8 cellular contexts compared by ENCODE assay signal in genomic region chr6:26122793-26123674, GRCh38. TPM values are rescaled to one million over a fixed set of nuclear protein-coding genes. Genes with fewer than 3 reads are reported as not detected.
DNase-seq lines count a peak whose midpoint lies in the region; ATAC-seq and TF ChIP-seq lines count a peak whose summit lies in the region.

No MANE protein-coding gene starts in this region.

- peak overlapping the region; percentile 80 to 84 for H3K4me3 ChIP-seq in testis

- CTCF ChIA-PET in GM10248 (lab: Yijun Ruan, JAX): interaction anchor here (0.7 to 4.3 kb wide), 16 partner anchors 13 to 148 kb away, joined by 3 to 28 read pairs (median 5); a partner anchor contains a TSS

- no peaks in the 10 kb centered on the region for H3K9me3 ChIP-seq in testis

- peaks cover 10% of the 10 kb centered on the region for H3K4me1 ChIP-seq in testis

- ATAC-seq in HG02623 (IDR thresholded peaks at IDR 0.05; ENCODE audit: unreplicated experiment) (peak; percentile 43), omental fat pad (ENCODE audit: low FRiP score) (peak; percentile 62)

- no peaks in the 10 kb centered on the region for H3K36me3 ChIP-seq in testis (ENCODE audit: low read depth, missing control alignments)

- peak overlapping the region; percentile 92 to 95 for H3K27ac ChIP-seq in testis

- peaks cover 6% of the 10 kb centered on the region for H3K9me3 Mint-ChIP-seq in activated naive CD8-positive, alpha-beta T cell treated with anti-CD3 and anti-CD28 coated beads for 36 hours
- peaks cover 30% of the 10 kb centered on the region for H3K9me3 Mint-ChIP-seq in glutamatergic neuron (ENCODE audit: unreplicated experiment)

- intact Hi-C loops in testis (cut with DNase I; ENCODE audit: low total_unique reads): no loop called here

- DNase-seq in GM10248 (ENCODE audit: extremely low spot score) (peak; percentile 83), NCI-H1105 (lab: John Stamatoyannopoulos, UW) (peak; percentile 98), SKM-1 (lab: John Stamatoyannopoulos, UW; ENCODE audit: unreplicated experiment) (peak; percentile 91), glutamatergic neuron (peak; percentile 74), omental fat pad (ENCODE audit: low spot score) (peak; percentile 86), testis (peak; percentile 98)
- DNase-seq in activated naive CD8-positive, alpha-beta T cell treated with anti-CD3 and anti-CD28 coated beads for 36 hours: peak; percentile 89

- POLR2A ChIA-PET in GM10248 (lab: Yijun Ruan, JAX): interaction anchor here (0.5 to 5.2 kb wide), 43 partner anchors 10 to 1770 kb away, joined by 3 to 211 read pairs (median 8); a partner anchor contains a TSS

- 1 to 2% methylated on average over 38 of the region's 38 CpGs for WGBS in testis, 2 donors

- H3K27me3 Mint-ChIP-seq in activated naive CD8-positive, alpha-beta T cell treated with anti-CD3 and anti-CD28 coated beads for 36 hours: peaks cover 23% of the 10 kb centered on the region
- H3K27me3 Mint-ChIP-seq in glutamatergic neuron (ENCODE audit: unreplicated experiment): peaks cover 23% of the 10 kb centered on the region

- H3K4me3 Mint-ChIP-seq in activated naive CD8-positive, alpha-beta T cell treated with anti-CD3 and anti-CD28 coated beads for 36 hours: peak overlapping the region; percentile 99
- H3K4me3 Mint-ChIP-seq in glutamatergic neuron (ENCODE audit: unreplicated experiment): peak overlapping the region; percentile 98

- H3K36me3 Mint-ChIP-seq in activated naive CD8-positive, alpha-beta T cell treated with anti-CD3 and anti-CD28 coated beads for 36 hours: peaks cover 24% of the 10 kb centered on the region
- no peaks in the 10 kb centered on the region for H3K36me3 Mint-ChIP-seq in glutamatergic neuron (ENCODE audit: unreplicated experiment)

- TF ChIP-seq CTCF in GM10248 (IDR thresholded peaks at IDR 0.05; ENCODE audit: control extremely low read depth, extremely low read depth, low read depth, missing control alignments) (no peak), glutamatergic neuron (IDR thresholded peaks at IDR 0.05; ENCODE audit: partially characterized antibody, unreplicated experiment) (peak; percentile 18), omental fat pad (IDR thresholded peaks at IDR 0.05) (no peak), testis (IDR thresholded peaks at IDR 0.05) (peak in 1 of 3 experiments; percentile 13)

- no peak for TF ChIP-seq POLR2A in testis (IDR thresholded peaks at IDR 0.05)

- peaks cover 47% of the 10 kb centered on the region for H3K4me1 Mint-ChIP-seq in activated naive CD8-positive, alpha-beta T cell treated with anti-CD3 and anti-CD28 coated beads for 36 hours
- peaks cover 5% of the 10 kb centered on the region for H3K4me1 Mint-ChIP-seq in glutamatergic neuron (ENCODE audit: low read depth, unreplicated experiment)

- no peaks in the 10 kb centered on the region for H3K27me3 ChIP-seq in testis

- H3K27ac Mint-ChIP-seq in activated naive CD8-positive, alpha-beta T cell treated with anti-CD3 and anti-CD28 coated beads for 36 hours: peak overlapping the region; percentile 100
- H3K27ac Mint-ChIP-seq in glutamatergic neuron (ENCODE audit: unreplicated experiment): peak overlapping the region; percentile 98

RNA-seq across cellular contexts. Expression of gene HFE, which starts 35.8 kb away (rescaled TPM):
- total RNA-seq in activated naive CD8-positive, alpha-beta T cell treated with anti-CD3 and anti-CD28 coated beads for 36 hours: under 1 TPM; 0.76 to 0.80 TPM
- not detected for total RNA-seq in glutamatergic neuron (ENCODE audit: unreplicated experiment)
- total RNA-seq in omental fat pad: 10 to 100 TPM in 1 of 4 donors, 1 to 10 TPM in 3; 5.3 to 10.7 (median 8.8) TPM
- total RNA-seq in testis: 1 to 10 TPM; 4.1 to 5.1 TPM
- polyA plus RNA-seq in testis (ENCODE audit: insufficient read depth, low read depth, low replicate concordance): 4.8 TPM

Comparison
In these comparisons a context has a peak if more than half of its experiments do, and no peak if none do; other contexts are left out.
1. Peak in every context shown above with its lines: DNase-seq, ATAC-seq, H3K4me3 ChIP-seq and H3K27ac ChIP-seq.